ENCODE assay signal across 8 cellular contexts in the genomic region with DNA sequence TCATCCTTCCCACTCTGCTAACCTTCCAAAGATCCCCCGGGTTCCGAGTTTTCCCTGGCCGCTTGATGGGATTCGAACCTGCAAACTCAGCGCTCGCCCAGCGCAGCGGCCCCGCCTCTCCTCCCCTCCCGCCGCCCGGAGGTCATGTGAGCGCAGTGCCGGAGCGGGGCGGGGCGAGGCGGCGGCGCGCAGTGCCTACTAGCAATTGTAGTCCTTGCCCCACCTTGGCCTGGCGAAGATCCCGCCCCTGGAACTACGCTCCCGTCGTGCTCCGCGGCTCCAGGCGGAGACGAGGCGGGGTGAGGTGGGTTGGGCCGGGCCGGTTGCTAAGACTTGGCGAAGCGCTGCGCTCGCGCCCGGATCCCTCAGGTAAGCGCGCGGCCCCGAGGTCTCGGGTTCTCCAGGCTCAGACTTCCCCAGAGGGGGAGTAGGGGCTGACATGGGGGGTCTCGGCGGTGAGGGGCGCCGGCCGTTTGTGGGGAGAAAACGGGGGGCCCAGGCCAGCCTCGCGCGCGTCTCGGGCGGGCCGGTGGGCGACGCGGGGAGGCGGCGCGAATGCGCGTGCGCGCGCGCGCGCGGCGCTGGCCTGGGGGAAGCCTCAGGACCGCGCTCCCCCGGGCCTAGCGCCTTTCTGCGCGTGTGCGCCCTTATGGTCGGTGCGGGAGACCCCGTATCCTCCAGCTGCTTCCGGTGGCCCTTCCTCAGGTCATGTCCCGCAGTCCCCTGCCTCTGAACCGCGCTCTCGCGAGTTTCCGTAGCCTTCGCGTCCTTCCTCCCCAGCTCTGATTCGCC. TPM values are rescaled to one million over a fixed set of nuclear protein-coding genes. Genes with fewer than 3 reads are reported as not detected.
DNase-seq lines count a peak whose midpoint lies in the region; ATAC-seq and TF ChIP-seq lines count a peak whose summit lies in the region.

ADAT3 (plus strand) TSS at position 329 of the 792 bp plus-strand sequence. CDS start 6,649 bp downstream, outside the sequence.
A gene with protein sequence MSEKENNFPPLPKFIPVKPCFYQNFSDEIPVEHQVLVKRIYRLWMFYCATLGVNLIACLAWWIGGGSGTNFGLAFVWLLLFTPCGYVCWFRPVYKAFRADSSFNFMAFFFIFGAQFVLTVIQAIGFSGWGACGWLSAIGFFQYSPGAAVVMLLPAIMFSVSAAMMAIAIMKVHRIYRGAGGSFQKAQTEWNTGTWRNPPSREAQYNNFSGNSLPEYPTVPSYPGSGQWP (plus strand): TSS at position 329 of the 792 bp plus-strand sequence. CDS start 9,621 bp downstream, outside the sequence.

- H3K27ac ChIP-seq in colonic mucosa (peak within 1 kb of the TSS; percentile 74), layer of hippocampus (ENCODE audit: low read depth, low read length) (peak within 1 kb of the TSS; percentile 86)

- H3K9ac ChIP-seq in colonic mucosa (ENCODE audit: low read depth in 2 of 2, low read length in 2 of 2) = peak within 1 kb of the TSS; percentile 59 to 85

- ATAC-seq in GM19324 (IDR thresholded peaks at IDR 0.05; ENCODE audit: low FRiP score, unreplicated experiment) = peak; percentile 87
- peak; percentile 42 for ATAC-seq in HG03469 (IDR thresholded peaks at IDR 0.05; ENCODE audit: unreplicated experiment)

- TF ChIP-seq CTCF in BE2C (IDR thresholded peaks at IDR 0.05; ENCODE audit: low read depth, low read length) (no peak), colonic mucosa (IDR thresholded peaks at IDR 0.05) (no peak)

- intact Hi-C loops in colonic mucosa (cut with DNase I) = no loop called here

- H3K36me3 ChIP-seq in BE2C (peaks cover 20% of the 10 kb centered on the region), colonic mucosa (no peaks in the 10 kb centered on the region)

- peak within 1 kb of the TSS; percentile 61 for H3K4me3 ChIP-seq in BE2C (ENCODE audit: low read depth, low read length)
- peak within 1 kb of the TSS; percentile 53 for H3K4me3 ChIP-seq in colonic mucosa

- DNase-seq in BE2C (peak; percentile 100), NCI-H526 treated with DMSO at 0.1 percent for 48 hours (lab: John Stamatoyannopoulos, UW) (peak; percentile 92), colonic mucosa (peak; percentile 99)
- DNase-seq in activated CD4-positive, alpha-beta T cell treated with anti-CD3 and anti-CD28 coated beads for 48 hours = peak; percentile 99
- peak; percentile 91 to 99 (median 96) for DNase-seq in stimulated activated CD4-positive, alpha-beta T cell treated with anti-CD3 and anti-CD28 coated beads, Interleukin-1b, Interleukin-23, amount 100 ng/mL, for 24 hours (ENCODE audit: low read depth in 4 of 4, low spot score in 1 of 4)

- H3K27me3 ChIP-seq in BE2C (no peaks in the 10 kb centered on the region), colonic mucosa (no peaks in the 10 kb centered on the region), layer of hippocampus (ENCODE audit: control insufficient read depth, insufficient read depth, low read length) (no peaks in the 10 kb centered on the region)

- H3K9me3 ChIP-seq in BE2C (no peaks in the 10 kb centered on the region), colonic mucosa (no peaks in the 10 kb centered on the region)

- H3K4me1 ChIP-seq in BE2C (peaks cover 9% of the 10 kb centered on the region), colonic mucosa (peaks cover 9% of the 10 kb centered on the region)

RNA-seq across cellular contexts. Expression of gene ADAT3, which starts in this region (rescaled TPM):
- polyA plus RNA-seq in BE2C (2012; ENCODE audit: insufficient read depth, insufficient read length, low read depth) = 51.0 TPM
- 10 to 100 TPM; 14.2 to 24.7 TPM for total RNA-seq in colonic mucosa

RNA-seq across cellular contexts. Expression of the second gene that starts in this region (rescaled TPM):
- 23.2 TPM for polyA plus RNA-seq in BE2C (2012; ENCODE audit: insufficient read depth, insufficient read length, low read depth)
- total RNA-seq in colonic mucosa = 10 to 100 TPM; 57.4 to 91.8 TPM

Comparison
In these comparisons a context has a peak if more than half of its experiments do, and no peak if none do; other contexts are left out.
1. Peak in every context shown above with its lines: DNase-seq, ATAC-seq, H3K4me3 ChIP-seq and H3K27ac ChIP-seq.